In genomic region chr5:135219868-135220267, GRCh38 we compare ENCODE assay signal across 20 cellular contexts.
DNase-seq lines count a peak whose midpoint lies in the region; ATAC-seq and TF ChIP-seq lines count a peak whose summit lies in the region.
"Had no signal": no experiment of that assay in that cellular context is flagged by ENCODE, and none has a peak within 500 bp of the region (broad histone marks: within the 10 kb centered on the region; RNA-seq: fewer than 3 reads in every experiment).

No MANE protein-coding gene starts in this region.

- DNase-seq in right atrium auricular region (ENCODE audit: low spot score) (peak; percentile 54), cardiac septum (ENCODE audit: low spot score) (no peak), coronary artery (ENCODE audit: low spot score) (peak; percentile 55), osteocyte (ENCODE audit: extremely low spot score, unreplicated experiment) (peak; percentile 67), vagina (ENCODE audit: extremely low spot score in 2 of 2) (peak; percentile 74 to 83), COLO668 (lab: John Stamatoyannopoulos, UW; ENCODE audit: unreplicated experiment) (no peak), NCI-H2107 (lab: John Stamatoyannopoulos, UW) (no peak)
- DNase-seq: CD8-positive, alpha-beta memory T cell; DMS79 treated with DMSO at 0.1 percent for 48 hours; GDM1; NCI-H1436; NCI-H2029 treated with DMSO at 0.1 percent for 48 hours; NCI-H2227 treated with DMSO at 0.1 percent for 48 hours; NCI-H526 treated with DMSO at 0.1 percent for 48 hours; NK-92 treated with Interleukin-12 subunit alpha and Interleukin-12 subunit beta, amount 100 ng/mL, for 24 hours; PC-3 had no signal

- H3K4me1 ChIP-seq in right atrium auricular region (no peaks in the 10 kb centered on the region), vagina (peaks cover 37% of the 10 kb centered on the region)

- peaks cover 16% of the 10 kb centered on the region for H3K27me3 Mint-ChIP-seq in osteocyte (ENCODE audit: unreplicated experiment)

- intact Hi-C loops in cardiac septum (cut with DNase I) (no loop called here), vagina (cut with DNase I) (no loop called here)

- H3K27ac ChIP-seq in right atrium auricular region (no peak overlapping the region), coronary artery (no peak overlapping the region), vagina (peak overlapping the region; percentile 68)
- H3K27ac ChIP-seq: SK-N-MC had no signal

- ATAC-seq in GM18511 (IDR thresholded peaks at IDR 0.05; ENCODE audit: unreplicated experiment), result no peak
- ATAC-seq: HCT116, PC-3 had no signal

- H3K4me3 Mint-ChIP-seq in osteocyte (ENCODE audit: unreplicated experiment), result no peak overlapping the region
- H3K4me3 Mint-ChIP-seq: B cell; CD8-positive, alpha-beta memory T cell had no signal

- H3K36me3 ChIP-seq in right atrium auricular region (no peaks in the 10 kb centered on the region), vagina (no peaks in the 10 kb centered on the region)

- no peaks in the 10 kb centered on the region for H3K36me3 Mint-ChIP-seq in osteocyte (ENCODE audit: unreplicated experiment)
- H3K36me3 Mint-ChIP-seq: CD8-positive, alpha-beta memory T cell had no signal

- H3K4me3 ChIP-seq in right atrium auricular region (no peak overlapping the region), coronary artery (no peak overlapping the region), vagina (no peak overlapping the region)
- H3K4me3 ChIP-seq: SK-N-MC had no signal

- H3K9me3 Mint-ChIP-seq in osteocyte (ENCODE audit: unreplicated experiment), result no peaks in the 10 kb centered on the region
- H3K9me3 Mint-ChIP-seq: CD8-positive, alpha-beta memory T cell had no signal

- no peaks in the 10 kb centered on the region for H3K4me1 Mint-ChIP-seq in osteocyte (ENCODE audit: unreplicated experiment)
- H3K4me1 Mint-ChIP-seq: B cell; CD8-positive, alpha-beta memory T cell had no signal

- TF ChIP-seq POLR2A in vagina (IDR thresholded peaks at IDR 0.05), result no peak

- TF ChIP-seq CTCF in right atrium auricular region (IDR thresholded peaks at IDR 0.05) (no peak), coronary artery (IDR thresholded peaks at IDR 0.05) (no peak), osteocyte (IDR thresholded peaks at IDR 0.05) (no peak), vagina (IDR thresholded peaks at IDR 0.05) (no peak)

- H3K27me3 ChIP-seq in right atrium auricular region (no peaks in the 10 kb centered on the region), vagina (no peaks in the 10 kb centered on the region)

- H3K27ac Mint-ChIP-seq in osteocyte (ENCODE audit: unreplicated experiment), result no peak overlapping the region
- H3K27ac Mint-ChIP-seq: B cell; CD8-positive, alpha-beta memory T cell had no signal

- H3K9me3 ChIP-seq in right atrium auricular region (no peaks in the 10 kb centered on the region), vagina (no peaks in the 10 kb centered on the region)

Comparison
In these comparisons a context has a peak if more than half of its experiments do, and no peak if none do; other contexts are left out.
1. DNase-seq: peak in right atrium auricular region (single experiment), coronary artery (single experiment), osteocyte (single experiment) and vagina (2 of 2); none in cardiac septum (single experiment), COLO668 (single experiment) and NCI-H2107 (single experiment).